Comparison of ENCODE assay signal across 8 cellular contexts in genomic region chr2:10283106-10284062, GRCh38. TPM values are rescaled to one million over a fixed set of nuclear protein-coding genes. Genes with fewer than 3 reads are reported as not detected.
DNase-seq lines count a peak whose midpoint lies in the region; ATAC-seq, FAIRE-seq and TF ChIP-seq lines count a peak whose summit lies in the region.

No MANE protein-coding gene starts in this region.

- intact Hi-C loops in MCF 10A (cut with micrococcal nuclease) (no loop called here), breast epithelium (cut with DNase I; ENCODE audit: low total_unique reads) (no loop called here), upper lobe of right lung (cut with DNase I) (no loop called here)

- H3K36me3 ChIP-seq in breast epithelium (no peaks in the 10 kb centered on the region), upper lobe of right lung (no peaks in the 10 kb centered on the region)

- peak; percentile 92 for DNase-seq in MCF 10A (ENCODE audit: unreplicated experiment)
- no peak for DNase-seq in breast epithelium (ENCODE audit: low spot score in 2 of 2)
- DNase-seq in SW 1271 (lab: John Stamatoyannopoulos, UW) = peak; percentile 92 to 95
- DNase-seq in glomerular visceral epithelial cell (ENCODE audit: extremely low spot score) = peak; percentile 91
- DNase-seq in upper lobe of right lung = peak; percentile 70
- DNase-seq in frontal cortex (ENCODE audit: low spot score in 2 of 2) = no peak
- DNase-seq in iPS-NIHi11 (ENCODE audit: low spot score) = no peak

- H3K27ac ChIP-seq in breast epithelium = no peak overlapping the region
- H3K27ac ChIP-seq in upper lobe of right lung = no peak overlapping the region

- H3K27me3 ChIP-seq in breast epithelium = no peaks in the 10 kb centered on the region
- no peaks in the 10 kb centered on the region for H3K27me3 ChIP-seq in upper lobe of right lung

- H3K4me1 Mint-ChIP-seq in MCF 10A (ENCODE audit: insufficient read depth, unreplicated experiment) = peaks cover 50% of the 10 kb centered on the region

- H3K9me3 ChIP-seq in breast epithelium = no peaks in the 10 kb centered on the region
- no peaks in the 10 kb centered on the region for H3K9me3 ChIP-seq in upper lobe of right lung

- CTCF ChIA-PET in MCF 10A (lab: Yijun Ruan, JAX) = interaction anchor here (0.6 to 1.6 kb wide), 4 partner anchors 19 to 1049 kb away, joined by 3 to 10 read pairs (median 3); no protein-coding TSS in a partner anchor

- H3K27ac Mint-ChIP-seq in MCF 10A (ENCODE audit: low read depth, unreplicated experiment) = peak overlapping the region; percentile 75

- H3K9me3 Mint-ChIP-seq in MCF 10A (ENCODE audit: unreplicated experiment) = no peaks in the 10 kb centered on the region

- ATAC-seq in upper lobe of right lung (peak; percentile 7), GM18517 (IDR thresholded peaks at IDR 0.05; ENCODE audit: unreplicated experiment) (no peak)

- peak overlapping the region; percentile 35 for H3K4me3 Mint-ChIP-seq in MCF 10A (ENCODE audit: unreplicated experiment)

- POLR2A ChIA-PET in MCF 10A (lab: Yijun Ruan, JAX) = interaction anchor here (0.6 to 1.5 kb wide), 2 partner anchors 15 to 36 kb away, joined by 3 read pairs; no protein-coding TSS in a partner anchor

- H3K27me3 Mint-ChIP-seq in MCF 10A (ENCODE audit: insufficient read depth, unreplicated experiment) = no peaks in the 10 kb centered on the region

- TF ChIP-seq CTCF in MCF 10A (IDR thresholded peaks at IDR 0.05; ENCODE audit: unreplicated experiment) (no peak), breast epithelium (IDR thresholded peaks at IDR 0.05) (no peak), upper lobe of right lung (IDR thresholded peaks at IDR 0.05) (no peak)

- no TSS peak for BruUV-seq in MCF 10A (replicated peaks; lab: Mats Ljungman, UMichigan)

- no peak for TF ChIP-seq POLR2A in breast epithelium (IDR thresholded peaks at IDR 0.05)

- no peak for FAIRE-seq in frontal cortex (lab: Jason Lieb, UNC)

- H3K4me1 ChIP-seq in breast epithelium (peaks cover 7 to 10% of the 10 kb centered on the region in 2 donors), upper lobe of right lung (peaks cover 22% of the 10 kb centered on the region)

- H3K36me3 Mint-ChIP-seq in MCF 10A (ENCODE audit: insufficient read depth, unreplicated experiment) = peaks cover 3% of the 10 kb centered on the region

- no peak overlapping the region for H3K4me3 ChIP-seq in breast epithelium
- no peak overlapping the region for H3K4me3 ChIP-seq in upper lobe of right lung

RNA-seq across cellular contexts. Expression of gene HPCAL1, which starts 19.3 kb away (rescaled TPM):
- 136 and 144 TPM in 2 replicates for total RNA-seq in MCF 10A (2022)
- 10 to 100 TPM; 38.6 to 41.9 (median 41.6) TPM for total RNA-seq in breast epithelium
- 160 TPM for total RNA-seq in upper lobe of right lung
- total RNA-seq in frontal cortex = 26.5 TPM

Comparison
In these comparisons a context has a peak if more than half of its experiments do, and no peak if none do; other contexts are left out.
1. DNase-seq: peak in MCF 10A (single experiment), SW 1271 (2 of 2), glomerular visceral epithelial cell (single experiment) and upper lobe of right lung (single experiment); none in breast epithelium (0 of 2), frontal cortex (0 of 2) and iPS-NIHi11 (single experiment).